Comparison of ENCODE assay signal across 13 cellular contexts in the genomic region with DNA sequence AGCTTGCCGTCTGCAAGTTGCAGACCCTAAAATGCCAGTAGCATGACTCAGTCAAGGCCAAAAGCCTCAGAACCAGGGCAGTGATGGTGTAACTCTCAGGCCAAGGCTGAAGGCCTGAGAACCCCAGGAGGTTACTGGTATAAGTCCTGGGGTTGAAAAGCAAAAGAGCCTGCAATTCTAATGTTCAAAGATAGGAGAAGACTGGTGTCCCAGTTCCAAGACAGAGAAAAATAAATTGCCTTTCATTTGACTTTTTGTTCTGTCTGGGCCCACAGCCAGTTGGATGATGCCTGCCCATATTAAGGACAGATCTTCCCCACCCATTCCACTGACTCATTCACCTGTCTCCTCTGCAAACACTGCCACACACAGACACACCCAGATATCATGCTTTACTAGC.
DNase-seq lines count a peak whose midpoint lies in the region; ATAC-seq and TF ChIP-seq lines count a peak whose summit lies in the region.
"Had no signal": no experiment of that assay in that cellular context is flagged by ENCODE, and none has a peak within 500 bp of the region (broad histone marks: within the 10 kb centered on the region; RNA-seq: fewer than 3 reads in every experiment).

No MANE protein-coding gene starts in this region.

- H3K36me3 Mint-ChIP-seq in WTC11 = peaks cover 9% of the 10 kb centered on the region
- H3K36me3 Mint-ChIP-seq in activated T-helper 2 cell treated with anti-CD3 and anti-CD28 coated beads, Interferon-gamma antibody, Interleukin-2, Interleukin-4, amounts not matched to agents 10 μg/mL and 5 μg/mL and 100 μg/mL, durations not matched to agents 14 hours and 24 hours and 36 hours (ENCODE audit: low read depth) = no peaks in the 10 kb centered on the region
- H3K36me3 Mint-ChIP-seq: naive B cell had no signal

- peak; percentile 17; the same call in 1 of the 2 replicates for TF ChIP-seq CTCF in LNCAP (IDR thresholded peaks at IDR 0.05)
- TF ChIP-seq CTCF in WTC11 (IDR thresholded peaks at IDR 0.05) = no peak

- H3K4me1 Mint-ChIP-seq in WTC11 = peaks cover 9% of the 10 kb centered on the region
- no peaks in the 10 kb centered on the region for H3K4me1 Mint-ChIP-seq in activated T-helper 2 cell treated with anti-CD3 and anti-CD28 coated beads, Interferon-gamma antibody, Interleukin-2, Interleukin-4, amounts not matched to agents 10 μg/mL and 5 μg/mL and 100 μg/mL, durations not matched to agents 14 hours and 24 hours and 36 hours (ENCODE audit: low read depth)
- H3K4me1 Mint-ChIP-seq: activated B cell treated with CpG ODN at 0.5 μM for 24 hours, naive B cell had no signal

- H3K4me3 Mint-ChIP-seq in WTC11 = no peak overlapping the region
- H3K4me3 Mint-ChIP-seq in activated T-helper 2 cell treated with anti-CD3 and anti-CD28 coated beads, Interferon-gamma antibody, Interleukin-2, Interleukin-4, amounts not matched to agents 10 μg/mL and 5 μg/mL and 100 μg/mL, durations not matched to agents 14 hours and 24 hours and 36 hours (ENCODE audit: low read depth) = no peak overlapping the region
- H3K4me3 Mint-ChIP-seq: activated B cell treated with CpG ODN at 0.5 μM for 24 hours, naive B cell had no signal

- POLR2A ChIA-PET in WTC11 (lab: Charles Lee) = no interaction called here

- ATAC-seq in WTC11 (peak; percentile 75), GM19023 (IDR thresholded peaks at IDR 0.05; ENCODE audit: unreplicated experiment) (no peak)

- intact Hi-C loops in activated T-helper 2 cell treated with anti-CD3 and anti-CD28 coated beads, Interferon-gamma antibody, Interleukin-2, Interleukin-4, amounts not matched to agents 10 μg/mL and 5 μg/mL and 100 μg/mL, durations not matched to agents 14 hours and 24 hours and 36 hours (cut with micrococcal nuclease) = no loop called here
- intact Hi-C loops in cardiac septum (cut with DNase I) = no loop called here

- H3K9me3 Mint-ChIP-seq in WTC11 = peaks cover 26% of the 10 kb centered on the region
- H3K9me3 Mint-ChIP-seq in activated T-helper 2 cell treated with anti-CD3 and anti-CD28 coated beads, Interferon-gamma antibody, Interleukin-2, Interleukin-4, amounts not matched to agents 10 μg/mL and 5 μg/mL and 100 μg/mL, durations not matched to agents 14 hours and 24 hours and 36 hours = peaks cover 47% of the 10 kb centered on the region

- no peaks in the 10 kb centered on the region for H3K27me3 Mint-ChIP-seq in WTC11 (ENCODE audit: low read depth)
- no peaks in the 10 kb centered on the region for H3K27me3 Mint-ChIP-seq in activated T-helper 2 cell treated with anti-CD3 and anti-CD28 coated beads, Interferon-gamma antibody, Interleukin-2, Interleukin-4, amounts not matched to agents 10 μg/mL and 5 μg/mL and 100 μg/mL, durations not matched to agents 14 hours and 24 hours and 36 hours (ENCODE audit: low read depth)
- H3K27me3 Mint-ChIP-seq: activated B cell treated with CpG ODN at 0.5 μM for 24 hours, naive B cell had no signal

- in situ Hi-C loops in ACHN (cut with HindIII; ENCODE audit: low pct_ligation_motif_present, low pct_unique_long_range_greater_than_20kb, low sequenced_read_pairs) = no loop called here

- DNase-seq in ACHN (peak; percentile 6), WTC11 (ENCODE audit: low spot score) (no peak), iPS DF 19.7 (ENCODE audit: low read depth, low spot score) (peak; percentile 25), NOMO-1 (lab: John Stamatoyannopoulos, UW; ENCODE audit: unreplicated experiment in 2 of 2) (no peak), cardiac septum (ENCODE audit: low spot score) (no peak)
- DNase-seq in activated T-helper 2 cell treated with anti-CD3 and anti-CD28 coated beads, Interferon-gamma antibody, Interleukin-2, Interleukin-4, amounts not matched to agents 10 μg/mL and 5 μg/mL and 100 μg/mL, durations not matched to agents 14 hours and 24 hours and 36 hours (ENCODE audit: low spot score) = no peak
- DNase-seq: activated B cell treated with CpG ODN at 0.5 μM for 24 hours, anterior cingulate cortex, naive B cell, SHP77 treated with DMSO at 0.1 percent for 48 hours, upper lobe of left lung had no signal

- CTCF ChIA-PET in WTC11 (lab: Charles Lee) = no interaction called here

- H3K27ac Mint-ChIP-seq in WTC11 = no peak overlapping the region
- no peak overlapping the region for H3K27ac Mint-ChIP-seq in activated T-helper 2 cell treated with anti-CD3 and anti-CD28 coated beads, Interferon-gamma antibody, Interleukin-2, Interleukin-4, amounts not matched to agents 10 μg/mL and 5 μg/mL and 100 μg/mL, durations not matched to agents 14 hours and 24 hours and 36 hours
- H3K27ac Mint-ChIP-seq: activated B cell treated with CpG ODN at 0.5 μM for 24 hours, naive B cell had no signal

TF ChIP-seq in WTC11, 78 proteins besides CTCF, POLR2A, EP300 and RAD21 (continues in another document):
- TF ChIP-seq AR (CRISPR knock-in tag; IDR thresholded peaks at IDR 0.05) (no peak), GTF2I (CRISPR knock-in tag; conservative IDR thresholded peaks at IDR 0.05) (no peak), ESRRA (CRISPR knock-in tag; IDR thresholded peaks at IDR 0.05; ENCODE audit: borderline replicate concordance) (no peak), TEAD4 (CRISPR knock-in tag; IDR thresholded peaks at IDR 0.05) (no peak), NR2C2 (CRISPR knock-in tag; IDR thresholded peaks at IDR 0.05) (no peak), SMAD4 (CRISPR knock-in tag; IDR thresholded peaks at IDR 0.05) (no peak), ZNF396 (CRISPR knock-in tag; IDR thresholded peaks at IDR 0.05; ENCODE audit: borderline replicate concordance) (no peak), ZNF532 (CRISPR knock-in tag; IDR thresholded peaks at IDR 0.05; ENCODE audit: borderline replicate concordance) (no peak), NR1H2 (CRISPR knock-in tag; IDR thresholded peaks at IDR 0.05) (no peak)
- TF ChIP-seq, protein P1, sequence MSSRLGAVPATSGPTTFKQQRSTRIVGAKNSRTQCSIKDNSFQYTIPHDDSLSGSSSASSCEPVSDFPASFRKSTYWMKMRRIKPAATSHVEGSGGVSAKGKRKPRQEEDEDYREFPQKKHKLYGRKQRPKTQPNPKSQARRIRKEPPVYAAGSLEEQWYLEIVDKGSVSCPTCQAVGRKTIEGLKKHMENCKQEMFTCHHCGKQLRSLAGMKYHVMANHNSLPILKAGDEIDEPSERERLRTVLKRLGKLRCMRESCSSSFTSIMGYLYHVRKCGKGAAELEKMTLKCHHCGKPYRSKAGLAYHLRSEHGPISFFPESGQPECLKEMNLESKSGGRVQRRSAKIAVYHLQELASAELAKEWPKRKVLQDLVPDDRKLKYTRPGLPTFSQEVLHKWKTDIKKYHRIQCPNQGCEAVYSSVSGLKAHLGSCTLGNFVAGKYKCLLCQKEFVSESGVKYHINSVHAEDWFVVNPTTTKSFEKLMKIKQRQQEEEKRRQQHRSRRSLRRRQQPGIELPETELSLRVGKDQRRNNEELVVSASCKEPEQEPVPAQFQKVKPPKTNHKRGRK (CRISPR knock-in tag; IDR thresholded peaks at IDR 0.05; ENCODE audit: borderline replicate concordance) = no peak

Comparison
In these comparisons a context has a peak if more than half of its experiments do, and no peak if none do; other contexts are left out.
1. DNase-seq: peak in ACHN (single experiment) and iPS DF 19.7 (single experiment); none in WTC11 (single experiment), NOMO-1 (0 of 2), activated T-helper 2 cell treated with anti-CD3 and anti-CD28 coated beads, Interferon-gamma antibody, Interleukin-2, Interleukin-4, amounts not matched to agents 10 μg/mL and 5 μg/mL and 100 μg/mL, durations not matched to agents 14 hours and 24 hours and 36 hours (single experiment) and cardiac septum (single experiment).